In the genomic region with DNA sequence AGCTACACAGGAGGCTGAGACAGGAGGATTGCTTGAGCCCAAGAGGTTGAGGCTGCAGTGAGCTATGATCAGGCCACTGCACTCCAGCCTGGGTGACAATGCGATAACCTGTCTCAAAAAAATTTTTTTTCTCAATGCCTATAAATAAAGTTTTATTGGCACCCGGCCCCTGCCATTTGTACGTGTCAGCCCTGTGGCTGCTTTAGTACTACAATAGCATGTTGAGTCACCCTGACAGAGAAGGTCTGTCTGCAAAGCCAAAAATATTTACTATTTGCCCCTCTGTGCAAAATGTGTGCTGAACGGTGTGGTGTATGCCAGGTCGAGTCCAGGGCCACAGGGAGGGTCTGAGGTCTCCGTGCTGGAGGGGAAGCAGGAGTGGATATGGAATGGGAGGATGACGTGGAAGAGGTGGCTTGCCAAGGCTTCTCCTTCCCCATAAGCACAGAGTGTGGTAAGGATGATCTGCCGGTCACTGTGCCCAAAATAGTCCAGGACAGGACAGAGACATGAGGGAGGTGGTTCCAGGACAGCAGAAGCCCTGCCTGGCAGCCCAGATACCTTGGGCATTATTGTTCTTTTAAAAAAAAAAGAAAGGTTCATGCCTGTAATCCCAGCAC, we compare ENCODE assay signal across 1 cellular context.
TF ChIP-seq lines count a peak whose summit lies in the region.

No MANE protein-coding gene starts in this region.

TF ChIP-seq in K562, 482 proteins besides CTCF, POLR2A, EP300 and RAD21:
- TF ChIP-seq, protein P1, sequence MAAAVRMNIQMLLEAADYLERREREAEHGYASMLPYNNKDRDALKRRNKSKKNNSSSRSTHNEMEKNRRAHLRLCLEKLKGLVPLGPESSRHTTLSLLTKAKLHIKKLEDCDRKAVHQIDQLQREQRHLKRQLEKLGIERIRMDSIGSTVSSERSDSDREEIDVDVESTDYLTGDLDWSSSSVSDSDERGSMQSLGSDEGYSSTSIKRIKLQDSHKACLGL (CRISPR knock-in tag; IDR thresholded peaks at IDR 0.05; ENCODE audit: borderline replicate concordance, poor library complexity, severe bottlenecking) = no peak
- TF ChIP-seq MEF2A (IDR thresholded peaks at IDR 0.05; ENCODE audit: control insufficient read depth, low read depth, low read length) (no peak), ZNF384 (IDR thresholded peaks at IDR 0.05; ENCODE audit: low read depth, low read length) (peak; percentile 96), ZNF146 (CRISPR knock-in tag; IDR thresholded peaks at IDR 0.05; ENCODE audit: unreplicated experiment) (no peak)
- TF ChIP-seq, protein P2, sequence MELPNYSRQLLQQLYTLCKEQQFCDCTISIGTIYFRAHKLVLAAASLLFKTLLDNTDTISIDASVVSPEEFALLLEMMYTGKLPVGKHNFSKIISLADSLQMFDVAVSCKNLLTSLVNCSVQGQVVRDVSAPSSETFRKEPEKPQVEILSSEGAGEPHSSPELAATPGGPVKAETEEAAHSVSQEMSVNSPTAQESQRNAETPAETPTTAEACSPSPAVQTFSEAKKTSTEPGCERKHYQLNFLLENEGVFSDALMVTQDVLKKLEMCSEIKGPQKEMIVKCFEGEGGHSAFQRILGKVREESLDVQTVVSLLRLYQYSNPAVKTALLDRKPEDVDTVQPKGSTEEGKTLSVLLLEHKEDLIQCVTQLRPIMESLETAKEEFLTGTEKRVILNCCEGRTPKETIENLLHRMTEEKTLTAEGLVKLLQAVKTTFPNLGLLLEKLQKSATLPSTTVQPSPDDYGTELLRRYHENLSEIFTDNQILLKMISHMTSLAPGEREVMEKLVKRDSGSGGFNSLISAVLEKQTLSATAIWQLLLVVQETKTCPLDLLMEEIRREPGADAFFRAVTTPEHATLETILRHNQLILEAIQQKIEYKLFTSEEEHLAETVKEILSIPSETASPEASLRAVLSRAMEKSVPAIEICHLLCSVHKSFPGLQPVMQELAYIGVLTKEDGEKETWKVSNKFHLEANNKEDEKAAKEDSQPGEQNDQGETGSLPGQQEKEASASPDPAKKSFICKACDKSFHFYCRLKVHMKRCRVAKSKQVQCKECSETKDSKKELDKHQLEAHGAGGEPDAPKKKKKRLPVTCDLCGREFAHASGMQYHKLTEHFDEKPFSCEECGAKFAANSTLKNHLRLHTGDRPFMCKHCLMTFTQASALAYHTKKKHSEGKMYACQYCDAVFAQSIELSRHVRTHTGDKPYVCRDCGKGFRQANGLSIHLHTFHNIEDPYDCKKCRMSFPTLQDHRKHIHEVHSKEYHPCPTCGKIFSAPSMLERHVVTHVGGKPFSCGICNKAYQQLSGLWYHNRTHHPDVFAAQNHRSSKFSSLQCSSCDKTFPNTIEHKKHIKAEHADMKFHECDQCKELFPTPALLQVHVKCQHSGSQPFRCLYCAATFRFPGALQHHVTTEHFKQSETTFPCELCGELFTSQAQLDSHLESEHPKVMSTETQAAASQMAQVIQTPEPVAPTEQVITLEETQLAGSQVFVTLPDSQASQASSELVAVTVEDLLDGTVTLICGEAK (IDR thresholded peaks at IDR 0.05) = peak; percentile 97
- TF ChIP-seq, protein P2 (CRISPR knock-in tag; IDR thresholded peaks at IDR 0.05) = peak; percentile 98
